ENCODE assay signal across 1 cellular context in the genomic region with DNA sequence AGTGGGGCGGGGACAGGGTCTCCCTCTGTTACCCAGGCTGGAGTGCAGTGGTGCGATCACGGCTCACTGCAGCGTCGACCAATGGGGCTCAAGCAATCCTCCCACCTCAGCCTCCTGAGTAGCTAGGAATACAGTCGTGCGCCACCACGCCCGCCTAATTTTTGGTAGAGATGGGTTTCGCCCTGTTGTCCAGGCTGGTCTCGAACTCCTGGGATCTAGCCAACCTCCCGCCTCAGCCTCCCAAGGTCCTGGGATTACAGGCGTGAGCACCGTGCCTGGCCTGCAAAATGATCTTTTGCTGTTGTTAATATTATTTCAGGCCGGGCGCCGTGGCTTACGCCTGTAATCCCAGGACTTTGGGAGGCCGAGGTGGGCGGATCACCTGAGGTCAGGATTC.
TF ChIP-seq lines count a peak whose summit lies in the region.

No MANE protein-coding gene starts in this region.

TF ChIP-seq in GM12878, 131 proteins besides CTCF, POLR2A, EP300 and RAD21:
- TF ChIP-seq MXI1 (IDR thresholded peaks at IDR 0.05; ENCODE audit: low read depth, low read length) (no peak), MLLT1 (IDR thresholded peaks at IDR 0.05) (peak; percentile 86), ZZZ3 (IDR thresholded peaks at IDR 0.05; ENCODE audit: control insufficient read depth, insufficient read length, low read depth) (no peak), KDM1A (IDR thresholded peaks at IDR 0.05; ENCODE audit: borderline replicate concordance) (no peak), ZSCAN29 (IDR thresholded peaks at IDR 0.05) (no peak)
